In the genomic region with DNA sequence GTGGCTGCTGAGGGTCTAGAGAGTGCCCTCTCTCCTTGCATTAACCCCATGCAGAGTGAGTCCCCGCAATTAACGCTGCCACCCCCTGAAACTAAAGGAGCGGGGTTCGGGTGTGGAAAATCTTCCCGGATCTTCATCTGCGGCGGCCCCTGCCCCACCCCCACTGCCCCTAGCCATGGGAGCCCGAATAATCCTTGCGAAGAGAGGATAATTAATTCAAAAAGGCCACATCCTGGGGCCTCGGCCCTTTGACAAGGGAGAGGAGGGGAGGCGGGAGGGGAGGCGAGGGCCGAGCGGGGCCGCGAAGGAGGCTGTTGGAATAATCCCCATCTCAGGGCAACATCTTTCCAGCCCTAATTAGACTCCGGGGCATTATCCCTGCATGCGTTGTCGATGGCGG, we compare ENCODE assay signal across 11 cellular contexts.
DNase-seq lines count a peak whose midpoint lies in the region; ATAC-seq and TF ChIP-seq lines count a peak whose summit lies in the region.
"Had no signal": no experiment of that assay in that cellular context is flagged by ENCODE, and none has a peak within 500 bp of the region (broad histone marks: within the 10 kb centered on the region; RNA-seq: fewer than 3 reads in every experiment).

No MANE protein-coding gene starts in this region.

- H3K4me2 ChIP-seq in mesenchymal stem cell (ENCODE audit: low read length, poor library complexity, severe bottlenecking) = no peak overlapping the region

- no peak overlapping the region for H2BK120ac ChIP-seq in mesenchymal stem cell (ENCODE audit: low read depth, low read length)

- H3K36me3 ChIP-seq in mesenchymal stem cell (ENCODE audit: control insufficient read depth in 1 of 2, insufficient read depth in 2 of 2, low read depth in 1 of 2, low read length in 2 of 2) (no peaks in the 10 kb centered on the region), thoracic aorta (no peaks in the 10 kb centered on the region), gastrocnemius medialis (no peaks in the 10 kb centered on the region)
- H3K36me3 ChIP-seq: HAP-1 had no signal

- H3K9me3 Mint-ChIP-seq in activated CD8-positive, alpha-beta T cell treated with anti-CD3 and anti-CD28 coated beads for 36 hours = no peaks in the 10 kb centered on the region
- no peaks in the 10 kb centered on the region for H3K9me3 Mint-ChIP-seq in activated CD8-positive, alpha-beta T cell treated with anti-CD3 and anti-CD28 coated beads, Interleukin-2, amount 10 ng/mL, durations not matched to agents 7 days and 5 days (ENCODE audit: insufficient read depth)

- H3K4me1 ChIP-seq in mesenchymal stem cell (ENCODE audit: control insufficient read depth, insufficient read depth, low read depth, low read length) (no peaks in the 10 kb centered on the region), thoracic aorta (ENCODE audit: control insufficient read depth in 1 of 2, low read depth in 2 of 2) (peaks cover 8 to 35% of the 10 kb centered on the region in 2 donors), gastrocnemius medialis (peaks cover 9 to 13% of the 10 kb centered on the region in 2 donors)

- peaks cover 7% of the 10 kb centered on the region for H3K4me1 Mint-ChIP-seq in activated CD8-positive, alpha-beta T cell treated with anti-CD3 and anti-CD28 coated beads for 36 hours (ENCODE audit: low read depth)
- H3K4me1 Mint-ChIP-seq in activated CD8-positive, alpha-beta T cell treated with anti-CD3 and anti-CD28 coated beads, Interleukin-2, amount 10 ng/mL, durations not matched to agents 7 days and 5 days (ENCODE audit: low read depth) = peaks cover 8% of the 10 kb centered on the region

- no peaks in the 10 kb centered on the region for H3K79me1 ChIP-seq in mesenchymal stem cell (replicated peaks; ENCODE audit: low read length, poor library complexity, severe bottlenecking)

- peak overlapping the region; percentile 32 for H3K9ac ChIP-seq in mesenchymal stem cell (ENCODE audit: low read length)

- H4K8ac ChIP-seq in mesenchymal stem cell (ENCODE audit: low read length) = no peak overlapping the region

- H3K4me3 ChIP-seq in mesenchymal stem cell (ENCODE audit: insufficient read depth in 1 of 2, low read depth in 1 of 2, low read length in 2 of 2) (peak overlapping the region in 1 of 2 experiments; percentile 46), thoracic aorta (peak overlapping the region; percentile 59), gastrocnemius medialis (peak overlapping the region in 2 of 4 donors; percentile 16 to 33)
- H3K4me3 ChIP-seq: HAP-1 had no signal

- no peak overlapping the region for H4K91ac ChIP-seq in mesenchymal stem cell (ENCODE audit: low read length)

- H3K27ac ChIP-seq in mesenchymal stem cell (ENCODE audit: low read length, poor library complexity, severe bottlenecking) (no peak overlapping the region), thoracic aorta (no peak overlapping the region), gastrocnemius medialis (no peak overlapping the region)

- 64% methylated on average over 20 of the region's 20 CpGs for WGBS in mesenchymal stem cell

- no peak overlapping the region for H3K23ac ChIP-seq in mesenchymal stem cell (ENCODE audit: low read length in 2 of 2)

- intact Hi-C loops in activated CD8-positive, alpha-beta T cell treated with anti-CD3 and anti-CD28 coated beads for 36 hours (cut with micrococcal nuclease) = no loop called here
- intact Hi-C loops in gastrocnemius medialis (cut with DNase I; ENCODE audit: low total_unique reads) = no loop called here

- H3K9me3 ChIP-seq in mesenchymal stem cell (ENCODE audit: control insufficient read depth, low read length) (no peaks in the 10 kb centered on the region), thoracic aorta (no peaks in the 10 kb centered on the region), gastrocnemius medialis (no peaks in the 10 kb centered on the region)
- H3K9me3 ChIP-seq: HAP-1 had no signal

- CTCF ChIA-PET in activated CD8-positive, alpha-beta T cell treated with anti-CD3 and anti-CD28 coated beads for 36 hours (lab: Charles Lee) = no interaction called here
- CTCF ChIA-PET in activated CD8-positive, alpha-beta T cell treated with anti-CD3 and anti-CD28 coated beads, Interleukin-2, amount 10 ng/mL, durations not matched to agents 7 days and 5 days (lab: Charles Lee) = no interaction called here

- no peak overlapping the region for H2BK5ac ChIP-seq in mesenchymal stem cell (ENCODE audit: low read depth, low read length, poor library complexity, severe bottlenecking)

- no peak for DNase-seq in activated CD8-positive, alpha-beta T cell treated with anti-CD3 and anti-CD28 coated beads for 36 hours
- DNase-seq in activated CD8-positive, alpha-beta T cell treated with anti-CD3 and anti-CD28 coated beads, Interleukin-2, amount 10 ng/mL, durations not matched to agents 7 days and 5 days = no peak
- peak; percentile 21 for DNase-seq in cerebellum (ENCODE audit: low spot score)
- no peak for DNase-seq in mesenchymal stem cell
- no peak for DNase-seq in thoracic aorta (ENCODE audit: low spot score)
- no peak for DNase-seq in dedifferentiated amniotic fluid mesenchymal stem cell (ENCODE audit: extremely low spot score)
- DNase-seq in gastrocnemius medialis = no peak
- DNase-seq: NCI-H1092 treated with DMSO at 0.1 percent for 48 hours; NK-92 treated with Interleukin-12 subunit alpha and Interleukin-12 subunit beta, amount 100 ng/mL, for 24 hours had no signal

- no peaks in the 10 kb centered on the region for H3K36me3 Mint-ChIP-seq in activated CD8-positive, alpha-beta T cell treated with anti-CD3 and anti-CD28 coated beads for 36 hours (ENCODE audit: low read depth)
- H3K36me3 Mint-ChIP-seq in activated CD8-positive, alpha-beta T cell treated with anti-CD3 and anti-CD28 coated beads, Interleukin-2, amount 10 ng/mL, durations not matched to agents 7 days and 5 days (ENCODE audit: low read depth) = no peaks in the 10 kb centered on the region

- H3K14ac ChIP-seq in mesenchymal stem cell (ENCODE audit: low read length in 2 of 2) = no peak overlapping the region

- H2BK12ac ChIP-seq in mesenchymal stem cell (ENCODE audit: low read length in 2 of 2) = no peak overlapping the region

- in situ Hi-C loops in gastrocnemius medialis (cut with MboI; ENCODE audit: low sequenced_read_pairs in 4 of 4) = loop anchor here in 1 of 4 donors (25.0 kb wide), 1 partner anchor 91 kb away; no protein-coding TSS in a partner anchor

- H3K27me3 ChIP-seq in mesenchymal stem cell (ENCODE audit: control insufficient read depth in 1 of 2, insufficient read depth in 1 of 2, low read length in 2 of 2) (peaks cover 40 to 80% of the 10 kb centered on the region in 2 experiments), thoracic aorta (replicated peaks; ENCODE audit: insufficient read depth) (no peaks in the 10 kb centered on the region), gastrocnemius medialis (no peaks in the 10 kb centered on the region)

- H3K4ac ChIP-seq in mesenchymal stem cell (ENCODE audit: low read depth in 1 of 2, low read length in 2 of 2) = no peak overlapping the region

- H2AFZ ChIP-seq in mesenchymal stem cell (ENCODE audit: low read depth, low read length) = no peak overlapping the region

- TF ChIP-seq CTCF in activated CD8-positive, alpha-beta T cell treated with anti-CD3 and anti-CD28 coated beads for 36 hours (IDR thresholded peaks at IDR 0.05) = no peak
- no peak for TF ChIP-seq CTCF in thoracic aorta (IDR thresholded peaks at IDR 0.05)
- no peak for TF ChIP-seq CTCF in gastrocnemius medialis (IDR thresholded peaks at IDR 0.05 in 4 of 5, conservative IDR thresholded peaks at IDR 0.05 in 1 of 5)

- peaks cover 6% of the 10 kb centered on the region for H3K27me3 Mint-ChIP-seq in activated CD8-positive, alpha-beta T cell treated with anti-CD3 and anti-CD28 coated beads for 36 hours
- H3K27me3 Mint-ChIP-seq in activated CD8-positive, alpha-beta T cell treated with anti-CD3 and anti-CD28 coated beads, Interleukin-2, amount 10 ng/mL, durations not matched to agents 7 days and 5 days (ENCODE audit: low read depth) = peaks cover 41% of the 10 kb centered on the region

- POLR2A ChIA-PET in activated CD8-positive, alpha-beta T cell treated with anti-CD3 and anti-CD28 coated beads for 36 hours (lab: Charles Lee) = no interaction called here
- POLR2A ChIA-PET in activated CD8-positive, alpha-beta T cell treated with anti-CD3 and anti-CD28 coated beads, Interleukin-2, amount 10 ng/mL, durations not matched to agents 7 days and 5 days (lab: Charles Lee) = no interaction called here

- no peak overlapping the region for H2BK15ac ChIP-seq in mesenchymal stem cell (ENCODE audit: low read depth, poor library complexity, severe bottlenecking)

- TF ChIP-seq POLR2A in gastrocnemius medialis (IDR thresholded peaks at IDR 0.05) = no peak

- no peak overlapping the region for H3K18ac ChIP-seq in mesenchymal stem cell (ENCODE audit: low read depth in 1 of 2, low read length in 2 of 2)

- H3K27ac Mint-ChIP-seq in activated CD8-positive, alpha-beta T cell treated with anti-CD3 and anti-CD28 coated beads for 36 hours = no peak overlapping the region
- H3K27ac Mint-ChIP-seq in activated CD8-positive, alpha-beta T cell treated with anti-CD3 and anti-CD28 coated beads, Interleukin-2, amount 10 ng/mL, durations not matched to agents 7 days and 5 days = no peak overlapping the region

- H3K4me3 Mint-ChIP-seq in activated CD8-positive, alpha-beta T cell treated with anti-CD3 and anti-CD28 coated beads for 36 hours = peak overlapping the region; percentile 20
- H3K4me3 Mint-ChIP-seq in activated CD8-positive, alpha-beta T cell treated with anti-CD3 and anti-CD28 coated beads, Interleukin-2, amount 10 ng/mL, durations not matched to agents 7 days and 5 days = no peak overlapping the region

- H2AK5ac ChIP-seq in mesenchymal stem cell (ENCODE audit: low read length, severe bottlenecking) = no peak overlapping the region

- no peak for ATAC-seq in activated CD8-positive, alpha-beta T cell treated with anti-CD3 and anti-CD28 coated beads for 36 hours
- no peak for ATAC-seq in activated CD8-positive, alpha-beta T cell treated with anti-CD3 and anti-CD28 coated beads, Interleukin-2, amount 10 ng/mL, durations not matched to agents 7 days and 5 days
- no peak for ATAC-seq in thoracic aorta (ENCODE audit: insufficient number of reproducible peaks, low FRiP score, low read depth)
- ATAC-seq in gastrocnemius medialis = no peak
- ATAC-seq in GM21786 (IDR thresholded peaks at IDR 0.05; ENCODE audit: unreplicated experiment) = no peak
